ENCODE assay signal across 1 cellular context in genomic region chr19:43634877-43635560, GRCh38.
A peak's percentile ranks its signal among the peaks of the same experiment; 100 is the strongest.
TF ChIP-seq lines count a peak whose summit lies in the region.

No MANE protein-coding gene starts in this region.

TF ChIP-seq in HepG2, 621 proteins besides CTCF, POLR2A, EP300 and RAD21 (continues in another document):
- TF ChIP-seq ZNF17 (CRISPR knock-in tag; IDR thresholded peaks at IDR 0.05), result no peak
- no peak for TF ChIP-seq ZFP36L2 (CRISPR knock-in tag; IDR thresholded peaks at IDR 0.05)
- no peak for TF ChIP-seq ATF5 (CRISPR knock-in tag; IDR thresholded peaks at IDR 0.05; ENCODE audit: low read depth)
- TF ChIP-seq ZNF703 (CRISPR knock-in tag; IDR thresholded peaks at IDR 0.05; ENCODE audit: borderline replicate concordance), result no peak
- TF ChIP-seq ZNF839 (CRISPR knock-in tag; IDR thresholded peaks at IDR 0.05; ENCODE audit: borderline replicate concordance), result no peak
- TF ChIP-seq PHB2 (IDR thresholded peaks at IDR 0.05; ENCODE audit: partially characterized antibody), result no peak
- no peak for TF ChIP-seq STAT6 (CRISPR knock-in tag; IDR thresholded peaks at IDR 0.05; ENCODE audit: borderline replicate concordance)
- TF ChIP-seq ZNF296 (CRISPR knock-in tag; conservative IDR thresholded peaks at IDR 0.05), result no peak
- TF ChIP-seq ELF3 (CRISPR knock-in tag; IDR thresholded peaks at IDR 0.05), result peak; percentile 51; the same call in 1 of the 2 replicates
- TF ChIP-seq FOXP1 (IDR thresholded peaks at IDR 0.05), result no peak
- TF ChIP-seq FOXP1 (CRISPR knock-in tag; IDR thresholded peaks at IDR 0.05), result 0 out of 2 replicates have a peak, but pooled peaks have one; percentile 7
- no peak for TF ChIP-seq ZNF766 (CRISPR knock-in tag; IDR thresholded peaks at IDR 0.05; ENCODE audit: borderline replicate concordance)
- TF ChIP-seq NR0B2 (CRISPR knock-in tag; IDR thresholded peaks at IDR 0.05), result no peak
- no peak for TF ChIP-seq ZFP1 (CRISPR knock-in tag; IDR thresholded peaks at IDR 0.05)
- no peak for TF ChIP-seq TEF (CRISPR knock-in tag; IDR thresholded peaks at IDR 0.05)
- peak; percentile 56; the same call in 1 of the 2 replicates for TF ChIP-seq ZFP90 (CRISPR knock-in tag; IDR thresholded peaks at IDR 0.05; ENCODE audit: borderline replicate concordance)
- TF ChIP-seq KAT8 (CRISPR knock-in tag; IDR thresholded peaks at IDR 0.05), result peak; percentile 50; the same call in 1 of the 2 replicates
- TF ChIP-seq SP4 (CRISPR knock-in tag; IDR thresholded peaks at IDR 0.05), result no peak; the same call in 1 of the 2 replicates
- no peak for TF ChIP-seq NR3C1 (CRISPR knock-in tag; IDR thresholded peaks at IDR 0.05)
- no peak for TF ChIP-seq TRIM24 (CRISPR knock-in tag; IDR thresholded peaks at IDR 0.05)
- no peak for TF ChIP-seq PAF1 (CRISPR knock-in tag; IDR thresholded peaks at IDR 0.05)
- TF ChIP-seq ZNF567 (CRISPR knock-in tag; IDR thresholded peaks at IDR 0.05; ENCODE audit: borderline replicate concordance), result no peak
- TF ChIP-seq ZNF281 (CRISPR knock-in tag; IDR thresholded peaks at IDR 0.05; ENCODE audit: borderline replicate concordance), result peak; percentile 51; the same call in 1 of the 2 replicates
- no peak for TF ChIP-seq PLRG1 (conservative IDR thresholded peaks at IDR 0.05)
- no peak; the same call in 1 of the 2 replicates for TF ChIP-seq UBTF (CRISPR knock-in tag; IDR thresholded peaks at IDR 0.05)
- TF ChIP-seq SMYD3 (CRISPR knock-in tag; IDR thresholded peaks at IDR 0.05), result no peak
- no peak for TF ChIP-seq HHEX (CRISPR knock-in tag; IDR thresholded peaks at IDR 0.05)
- TF ChIP-seq TFAP4 (IDR thresholded peaks at IDR 0.05; ENCODE audit: borderline replicate concordance, low read depth), result peak; percentile 99
- TF ChIP-seq ZNF33A (CRISPR knock-in tag; IDR thresholded peaks at IDR 0.05; ENCODE audit: borderline replicate concordance), result no peak
- no peak for TF ChIP-seq ZNF800 (CRISPR knock-in tag; IDR thresholded peaks at IDR 0.05)
- TF ChIP-seq ZNF264 (CRISPR knock-in tag; IDR thresholded peaks at IDR 0.05), result no peak
- no peak for TF ChIP-seq PHF8 (CRISPR knock-in tag; IDR thresholded peaks at IDR 0.05)
- TF ChIP-seq GFI1 (CRISPR knock-in tag; IDR thresholded peaks at IDR 0.05; ENCODE audit: borderline replicate concordance), result no peak
- no peak for TF ChIP-seq KIAA2018 (CRISPR knock-in tag; IDR thresholded peaks at IDR 0.05; ENCODE audit: borderline replicate concordance)
- TF ChIP-seq MYNN (CRISPR knock-in tag; IDR thresholded peaks at IDR 0.05; ENCODE audit: low read depth), result no peak
- no peak for TF ChIP-seq IKZF4 (CRISPR knock-in tag; IDR thresholded peaks at IDR 0.05; ENCODE audit: borderline replicate concordance, low read depth, not compliant biosample characterization)
- TF ChIP-seq MBNL3 (CRISPR knock-in tag; conservative IDR thresholded peaks at IDR 0.05), result no peak
- TF ChIP-seq HOXD1 (CRISPR knock-in tag; IDR thresholded peaks at IDR 0.05), result no peak
- no peak for TF ChIP-seq RFXAP (CRISPR knock-in tag; IDR thresholded peaks at IDR 0.05; ENCODE audit: borderline replicate concordance)
- TF ChIP-seq MZF1 (CRISPR knock-in tag; IDR thresholded peaks at IDR 0.05; ENCODE audit: borderline replicate concordance), result no peak
- TF ChIP-seq ZNF383 (CRISPR knock-in tag; IDR thresholded peaks at IDR 0.05; ENCODE audit: borderline replicate concordance), result no peak
- no peak for TF ChIP-seq CREBL2 (CRISPR knock-in tag; IDR thresholded peaks at IDR 0.05; ENCODE audit: borderline replicate concordance)
